1 cellular context compared by ENCODE assay signal in genomic region chr2:26705126-26705525, GRCh38.
TF ChIP-seq lines count a peak whose summit lies in the region.

No MANE protein-coding gene starts in this region.

TF ChIP-seq in IMR-90, 13 proteins besides CTCF, POLR2A, EP300 and RAD21:
- TF ChIP-seq MAZ (IDR thresholded peaks at IDR 0.05; ENCODE audit: borderline replicate concordance, low read depth, low read length) (no peak), RCOR1 (IDR thresholded peaks at IDR 0.05; ENCODE audit: insufficient replicate concordance, low read length) (no peak), MAFK (IDR thresholded peaks at IDR 0.05; ENCODE audit: low read depth, low read length) (no peak)
